ENCODE assay signal across 21 cellular contexts in the genomic region with DNA sequence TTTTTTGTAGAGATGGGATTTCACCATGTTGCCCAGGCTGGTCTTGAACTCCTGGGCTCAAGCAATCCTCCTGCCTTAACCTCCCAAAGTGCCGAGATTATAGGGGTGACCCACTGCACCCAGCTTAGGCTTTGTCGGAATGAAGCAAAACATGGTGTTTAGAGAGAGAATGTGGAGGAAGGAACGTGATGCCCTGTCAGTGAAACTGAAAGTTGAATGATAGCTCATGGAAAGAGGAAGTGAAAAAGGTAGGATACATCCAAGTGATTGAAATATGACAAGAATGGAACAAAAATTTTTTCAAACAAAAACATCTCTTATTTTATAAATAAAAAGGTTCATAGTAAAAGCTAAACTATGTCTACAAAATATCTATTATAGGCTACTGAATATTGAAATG. TPM values are rescaled to one million over a fixed set of nuclear protein-coding genes. Genes with fewer than 3 reads are reported as not detected.
DNase-seq lines count a peak whose midpoint lies in the region; ATAC-seq, FAIRE-seq and TF ChIP-seq lines count a peak whose summit lies in the region.
"Had no signal": no experiment of that assay in that cellular context is flagged by ENCODE, and none has a peak within 500 bp of the region (broad histone marks: within the 10 kb centered on the region; RNA-seq: fewer than 3 reads in every experiment).

No MANE protein-coding gene starts in this region.

- FAIRE-seq in kidney (lab: Jason Lieb, UNC), result peak; percentile 17
- FAIRE-seq: urothelium cell line had no signal

- no peak overlapping the region for H3K4me3 Mint-ChIP-seq in stimulated activated naive CD8-positive, alpha-beta T cell treated with anti-CD3 and anti-CD28 coated beads, Interleukin-15, Interleukin-2, amounts not matched to agents 100 ng/mL and 50 ng/mL, for 24 hours
- no peak overlapping the region for H3K4me3 Mint-ChIP-seq in stimulated activated naive CD8-positive, alpha-beta T cell treated with anti-CD3 and anti-CD28 coated beads, Interleukin-15, amount 100 ng/mL, for 72 hours
- no peak overlapping the region for H3K4me3 Mint-ChIP-seq in nephron progenitor cell
- H3K4me3 Mint-ChIP-seq: activated T-helper 1 cell treated with anti-CD3 and anti-CD28 coated beads, Interleukin-12 subunit alpha, Interleukin-12 subunit beta, Interleukin-2, Interleukin-4 antibody, amounts not matched to agents 30 ng/mL and 10 ng/mL and 1 ng/mL, durations not matched to agents 14 hours and 24 hours and 36 hours had no signal

- H3K36me3 Mint-ChIP-seq in stimulated activated naive CD8-positive, alpha-beta T cell treated with anti-CD3 and anti-CD28 coated beads, Interleukin-15, Interleukin-2, amounts not matched to agents 100 ng/mL and 50 ng/mL, for 24 hours (ENCODE audit: low read depth), result peaks cover 30% of the 10 kb centered on the region
- H3K36me3 Mint-ChIP-seq in nephron progenitor cell (ENCODE audit: low read depth), result peaks cover 22% of the 10 kb centered on the region

- H3K4me1 ChIP-seq in kidney (ENCODE audit: control insufficient read depth in 1 of 2, insufficient read depth in 1 of 2, low read depth in 1 of 2, low read length in 2 of 2) (peaks cover 0 to 4% of the 10 kb centered on the region in 2 donors), ascending aorta (peaks cover 0 to 2% of the 10 kb centered on the region in 2 donors)

- H3K9me3 Mint-ChIP-seq in stimulated activated naive CD8-positive, alpha-beta T cell treated with anti-CD3 and anti-CD28 coated beads, Interleukin-15, Interleukin-2, amounts not matched to agents 100 ng/mL and 50 ng/mL, for 24 hours, result no peaks in the 10 kb centered on the region
- H3K9me3 Mint-ChIP-seq in stimulated activated naive CD8-positive, alpha-beta T cell treated with anti-CD3 and anti-CD28 coated beads, Interleukin-15, amount 100 ng/mL, for 72 hours, result no peaks in the 10 kb centered on the region
- no peaks in the 10 kb centered on the region for H3K9me3 Mint-ChIP-seq in nephron progenitor cell

- no peaks in the 10 kb centered on the region for H3K27me3 Mint-ChIP-seq in stimulated activated naive CD8-positive, alpha-beta T cell treated with anti-CD3 and anti-CD28 coated beads, Interleukin-15, Interleukin-2, amounts not matched to agents 100 ng/mL and 50 ng/mL, for 24 hours
- no peaks in the 10 kb centered on the region for H3K27me3 Mint-ChIP-seq in stimulated activated naive CD8-positive, alpha-beta T cell treated with anti-CD3 and anti-CD28 coated beads, Interleukin-15, amount 100 ng/mL, for 72 hours
- no peaks in the 10 kb centered on the region for H3K27me3 Mint-ChIP-seq in nephron progenitor cell (ENCODE audit: low read depth, poor library complexity)

- H3K36me3 ChIP-seq in kidney (ENCODE audit: control insufficient read depth in 1 of 2, insufficient read depth in 2 of 2, low read length in 2 of 2) (no peaks in the 10 kb centered on the region), ascending aorta (no peaks in the 10 kb centered on the region)

- peak overlapping the region; percentile 32 for H3K27ac Mint-ChIP-seq in stimulated activated naive CD8-positive, alpha-beta T cell treated with anti-CD3 and anti-CD28 coated beads, Interleukin-15, Interleukin-2, amounts not matched to agents 100 ng/mL and 50 ng/mL, for 24 hours
- H3K27ac Mint-ChIP-seq in stimulated activated naive CD8-positive, alpha-beta T cell treated with anti-CD3 and anti-CD28 coated beads, Interleukin-15, amount 100 ng/mL, for 72 hours, result no peak overlapping the region
- H3K27ac Mint-ChIP-seq in nephron progenitor cell, result no peak overlapping the region
- H3K27ac Mint-ChIP-seq: activated T-helper 1 cell treated with anti-CD3 and anti-CD28 coated beads, Interleukin-12 subunit alpha, Interleukin-12 subunit beta, Interleukin-2, Interleukin-4 antibody, amounts not matched to agents 30 ng/mL and 10 ng/mL and 1 ng/mL, durations not matched to agents 14 hours and 24 hours and 36 hours had no signal

- ATAC-seq in stimulated activated naive CD8-positive, alpha-beta T cell treated with anti-CD3 and anti-CD28 coated beads, Interleukin-15, amount 100 ng/mL, for 72 hours, result no peak
- no peak for ATAC-seq in omental fat pad (ENCODE audit: low FRiP score)
- ATAC-seq in GM18519 (IDR thresholded peaks at IDR 0.05; ENCODE audit: low FRiP score, unreplicated experiment), result no peak
- ATAC-seq: left lobe of liver; Panc1; psoas muscle; stimulated activated naive CD8-positive, alpha-beta T cell treated with anti-CD3 and anti-CD28 coated beads, Interleukin-15, Interleukin-2, amounts not matched to agents 100 U/mL and 50 U/mL, for 24 hours had no signal

- DNase-seq in stimulated activated naive CD8-positive, alpha-beta T cell treated with anti-CD3 and anti-CD28 coated beads, Interleukin-15, amount 100 ng/mL, for 72 hours, result no peak
- DNase-seq in OCI-M1 (lab: John Stamatoyannopoulos, UW) (peak; percentile 100), kidney (no peak), nephron progenitor cell (no peak), omental fat pad (ENCODE audit: low spot score) (no peak), ascending aorta (ENCODE audit: low spot score in 2 of 2) (no peak)
- DNase-seq: activated CD8-positive, alpha-beta memory T cell treated with anti-CD3 and anti-CD28 coated beads for 24 hours; Caco-2; NCI-H1694; NCI-H510A; psoas muscle; stimulated activated naive CD8-positive, alpha-beta T cell treated with anti-CD3 and anti-CD28 coated beads, Interleukin-15, Interleukin-2, amounts not matched to agents 100 U/mL and 50 U/mL, for 24 hours had no signal

- no peak for TF ChIP-seq CTCF in kidney (IDR thresholded peaks at IDR 0.05; ENCODE audit: borderline replicate concordance, extremely low read depth, insufficient read depth)
- no peak for TF ChIP-seq CTCF in nephron progenitor cell (IDR thresholded peaks at IDR 0.05)
- no peak for TF ChIP-seq CTCF in omental fat pad (IDR thresholded peaks at IDR 0.05)
- TF ChIP-seq CTCF in ascending aorta (IDR thresholded peaks at IDR 0.05), result no peak

- H3K27me3 ChIP-seq in ascending aorta, result no peaks in the 10 kb centered on the region

- H3K9ac ChIP-seq in kidney (ENCODE audit: low read length in 2 of 2), result no peak overlapping the region
- H3K9ac ChIP-seq: KMS-11 had no signal

- H3K9me3 ChIP-seq in kidney (ENCODE audit: control insufficient read depth in 1 of 2, low read length in 2 of 2) (no peaks in the 10 kb centered on the region), ascending aorta (no peaks in the 10 kb centered on the region)
- H3K9me3 ChIP-seq: psoas muscle had no signal

- H3K4me3 ChIP-seq in kidney (ENCODE audit: low read length in 2 of 2) (no peak overlapping the region), ascending aorta (no peak overlapping the region)
- H3K4me3 ChIP-seq: psoas muscle had no signal

- H3K27ac ChIP-seq in kidney (ENCODE audit: low read depth in 2 of 2, low read length in 2 of 2) (no peak overlapping the region), ascending aorta (no peak overlapping the region)
- H3K27ac ChIP-seq: HL-60, KMS-11, psoas muscle, VCaP had no signal

- intact Hi-C loops in kidney (cut with DNase I), result no loop called here
- intact Hi-C loops in ascending aorta (cut with DNase I), result loop anchor here (10.0 kb wide), 2 partner anchors 298 to 682 kb away; partner anchors contain the start of genes ANKIB1, FZD1 and KRIT1

- H3K4me1 Mint-ChIP-seq in stimulated activated naive CD8-positive, alpha-beta T cell treated with anti-CD3 and anti-CD28 coated beads, Interleukin-15, Interleukin-2, amounts not matched to agents 100 ng/mL and 50 ng/mL, for 24 hours (ENCODE audit: low read depth), result peaks cover 56% of the 10 kb centered on the region
- H3K4me1 Mint-ChIP-seq in stimulated activated naive CD8-positive, alpha-beta T cell treated with anti-CD3 and anti-CD28 coated beads, Interleukin-15, amount 100 ng/mL, for 72 hours, result peaks cover 37% of the 10 kb centered on the region
- H3K4me1 Mint-ChIP-seq in nephron progenitor cell, result peaks cover 9% of the 10 kb centered on the region

RNA-seq across cellular contexts. Expression of gene AKAP9, which starts 5.9 kb away (rescaled TPM):
- total RNA-seq in kidney (66.8 TPM), omental fat pad (10 to 100 TPM; 44.4 to 73.9 (median 62.7) TPM), ascending aorta (14.4 TPM)
- 18.5 TPM for polyA plus RNA-seq in kidney (ENCODE audit: insufficient read depth, low read depth, low replicate concordance)
